ENCODE assay signal across 8 cellular contexts in genomic region chr2:54052825-54053718, GRCh38.
DNase-seq lines count a peak whose midpoint lies in the region; ATAC-seq and TF ChIP-seq lines count a peak whose summit lies in the region.

No MANE protein-coding gene starts in this region.

- no peak overlapping the region for H3K4me3 ChIP-seq in heart left ventricle
- H3K4me3 ChIP-seq in left ventricle myocardium inferior, result no peak overlapping the region
- no peak overlapping the region for H3K4me3 ChIP-seq in upper lobe of right lung
- no peak overlapping the region for H3K4me3 ChIP-seq in MG63

- peaks cover 0 to 8% (median 0%) of the 10 kb centered on the region in 12 donors for H3K9me3 ChIP-seq in heart left ventricle
- peaks cover 15% of the 10 kb centered on the region for H3K9me3 ChIP-seq in left ventricle myocardium inferior (replicated peaks)
- no peaks in the 10 kb centered on the region for H3K9me3 ChIP-seq in upper lobe of right lung
- H3K9me3 ChIP-seq in MG63, result no peaks in the 10 kb centered on the region

- WGBS in heart left ventricle, 4 donors, result 93 to 100% (median 94%) methylated on average over 4 of the region's 4 CpGs

- H3K27ac Mint-ChIP-seq in effector memory CD8-positive, alpha-beta T cell, result peak overlapping the region; percentile 87 to 97

- H3K4me1 ChIP-seq in heart left ventricle (peaks cover 0 to 15% (median 0%) of the 10 kb centered on the region in 12 donors), left ventricle myocardium inferior (no peaks in the 10 kb centered on the region), upper lobe of right lung (no peaks in the 10 kb centered on the region)

- TF ChIP-seq CTCF in heart left ventricle (IDR thresholded peaks at IDR 0.05) (peak in 1 of 12 donors; percentile 7), left ventricle myocardium inferior (IDR thresholded peaks at IDR 0.05; ENCODE audit: borderline replicate concordance) (no peak), upper lobe of right lung (IDR thresholded peaks at IDR 0.05) (no peak)

- no peaks in the 10 kb centered on the region for H3K27me3 Mint-ChIP-seq in effector memory CD8-positive, alpha-beta T cell

- peak overlapping the region; percentile 59 to 79 for H3K4me3 Mint-ChIP-seq in effector memory CD8-positive, alpha-beta T cell

- H3K9me3 Mint-ChIP-seq in effector memory CD8-positive, alpha-beta T cell, result no peaks in the 10 kb centered on the region

- H3K4me1 Mint-ChIP-seq in effector memory CD8-positive, alpha-beta T cell (ENCODE audit: low read depth in 2 of 2), result peaks cover 19 to 34% of the 10 kb centered on the region in 2 donors

- H3K36me3 Mint-ChIP-seq in effector memory CD8-positive, alpha-beta T cell (ENCODE audit: insufficient read depth), result peaks cover under 1% of the 10 kb centered on the region

- H3K36me3 ChIP-seq in heart left ventricle (peaks cover 0 to 23% (median 6%) of the 10 kb centered on the region in 9 donors), left ventricle myocardium inferior (peaks cover 33% of the 10 kb centered on the region), upper lobe of right lung (peaks cover 3% of the 10 kb centered on the region), MG63 (no peaks in the 10 kb centered on the region; the same call in 1 of the 2 replicates)

- peak in 3 of 4 donors; percentile 18 to 42 (median 23) for ATAC-seq in heart left ventricle
- peak; percentile 39 for ATAC-seq in effector memory CD8-positive, alpha-beta T cell (replicated peaks)
- ATAC-seq in upper lobe of right lung, result peak; percentile 31
- no peak for ATAC-seq in GM19023 (IDR thresholded peaks at IDR 0.05; ENCODE audit: unreplicated experiment)

- peak overlapping the region in 1 of 12 donors; percentile 75 for H3K27ac ChIP-seq in heart left ventricle
- H3K27ac ChIP-seq in left ventricle myocardium inferior (replicated peaks), result no peak overlapping the region
- H3K27ac ChIP-seq in upper lobe of right lung, result no peak overlapping the region

- DNase-seq in heart left ventricle (no peak), left ventricle myocardium inferior (no peak), M059J (ENCODE audit: low read depth) (peak; percentile 29), upper lobe of right lung (no peak), posterior vena cava (ENCODE audit: low spot score) (no peak), MG63 (no peak)
- no peak for DNase-seq in effector memory CD8-positive, alpha-beta T cell

- H3K27me3 ChIP-seq in heart left ventricle (no peaks in the 10 kb centered on the region), left ventricle myocardium inferior (ENCODE audit: low read depth) (no peaks in the 10 kb centered on the region), upper lobe of right lung (no peaks in the 10 kb centered on the region), MG63 (no peaks in the 10 kb centered on the region)

- no peak for TF ChIP-seq POLR2A in heart left ventricle (IDR thresholded peaks at IDR 0.05)

- intact Hi-C loops in heart left ventricle (cut with DNase I), result no loop called here
- intact Hi-C loops in left ventricle myocardium inferior (cut with micrococcal nuclease), result no loop called here
- intact Hi-C loops in upper lobe of right lung (cut with DNase I), result no loop called here
- intact Hi-C loops in posterior vena cava (cut with DNase I), result no loop called here
